Comparison of ENCODE assay signal across 22 cellular contexts in genomic region chr4:100302061-100303026, GRCh38.
DNase-seq lines count a peak whose midpoint lies in the region; ATAC-seq and TF ChIP-seq lines count a peak whose summit lies in the region.
"Had no signal": no experiment of that assay in that cellular context is flagged by ENCODE, and none has a peak within 500 bp of the region (broad histone marks: within the 10 kb centered on the region; RNA-seq: fewer than 3 reads in every experiment).

No MANE protein-coding gene starts in this region.

- H3K9me3 ChIP-seq in right cardiac atrium (ENCODE audit: control insufficient read depth, low read length), result no peaks in the 10 kb centered on the region
- no peaks in the 10 kb centered on the region for H3K9me3 ChIP-seq in body of pancreas
- H3K9me3 ChIP-seq: Peyer's patch had no signal

- H3K27ac ChIP-seq in right cardiac atrium (ENCODE audit: low read length) (no peak overlapping the region), body of pancreas (no peak overlapping the region)
- H3K27ac ChIP-seq: 22Rv1, GM23248, Peyer's patch had no signal

- H3K4me1 ChIP-seq in right cardiac atrium (ENCODE audit: control insufficient read depth, insufficient read depth, low read length) (no peaks in the 10 kb centered on the region), body of pancreas (no peaks in the 10 kb centered on the region)
- H3K4me1 ChIP-seq: Peyer's patch had no signal

- H3K4me3 Mint-ChIP-seq in chondrocyte (ENCODE audit: unreplicated experiment) (no peak overlapping the region), nephron (no peak overlapping the region)
- H3K4me3 Mint-ChIP-seq: B cell had no signal

- DNase-seq in right cardiac atrium (peak in 2 of 3 donors; percentile 22 to 25), Right ventricle myocardium superior (no peak), chondrocyte (ENCODE audit: low spot score) (no peak), kidney tubule cell (ENCODE audit: low spot score) (no peak), body of pancreas (no peak), NCI-H748 treated with DMSO at 0.1 percent for 48 hours (lab: John Stamatoyannopoulos, UW) (no peak), middle frontal gyrus (ENCODE audit: extremely low spot score, low spot score) (no peak)
- DNase-seq: COR-L47, DMS 273 treated with DMSO at 0.1 percent for 48 hours, DND-41, GM23248, HCEC 1CT, KG1, NCI-H1436, NCI-H2029 treated with DMSO at 0.1 percent for 48 hours, NCI-H2171, NCI-H446, NCI-H69, Peyer's patch had no signal

- no peaks in the 10 kb centered on the region for H3K27me3 Mint-ChIP-seq in chondrocyte (ENCODE audit: low read depth)
- H3K27me3 Mint-ChIP-seq in nephron (ENCODE audit: low read depth), result no peaks in the 10 kb centered on the region

- intact Hi-C loops in right cardiac atrium (cut with DNase I) (no loop called here), Right ventricle myocardium superior (cut with DNase I) (no loop called here), body of pancreas (cut with DNase I) (no loop called here)

- no peaks in the 10 kb centered on the region for H3K36me3 Mint-ChIP-seq in chondrocyte (ENCODE audit: low read depth)
- no peaks in the 10 kb centered on the region for H3K36me3 Mint-ChIP-seq in nephron (ENCODE audit: low read depth)

- no peaks in the 10 kb centered on the region for H3K27me3 ChIP-seq in right cardiac atrium (ENCODE audit: control insufficient read depth, insufficient read depth)
- H3K27me3 ChIP-seq in body of pancreas, result no peaks in the 10 kb centered on the region
- H3K27me3 ChIP-seq: Peyer's patch had no signal

- TF ChIP-seq CTCF in chondrocyte (IDR thresholded peaks at IDR 0.05), result no peak
- TF ChIP-seq CTCF in nephron (IDR thresholded peaks at IDR 0.05; ENCODE audit: unreplicated experiment in 3 of 3), result no peak
- no peak for TF ChIP-seq CTCF in body of pancreas (IDR thresholded peaks at IDR 0.05)

- no peak overlapping the region for H3K4me3 ChIP-seq in right cardiac atrium (ENCODE audit: low read length)
- H3K4me3 ChIP-seq in body of pancreas, result no peak overlapping the region
- H3K4me3 ChIP-seq: GM23248, Peyer's patch had no signal

- ATAC-seq in right cardiac atrium (no peak), Right ventricle myocardium superior (ENCODE audit: poor library complexity) (no peak), body of pancreas (no peak)

- no peaks in the 10 kb centered on the region for H3K36me3 ChIP-seq in body of pancreas (replicated peaks in 1 of 2; ENCODE audit: insufficient read depth in 1 of 2, low read depth in 2 of 2)
- H3K36me3 ChIP-seq: Peyer's patch had no signal

- WGBS in right cardiac atrium, result 82% methylated on average over 9 of the region's 9 CpGs
- WGBS in body of pancreas, 2 donors, result 82 to 84% methylated on average over 9 of the region's 9 CpGs

- H3K4me1 Mint-ChIP-seq in chondrocyte (ENCODE audit: low read depth) (peaks cover 29% of the 10 kb centered on the region), nephron (peaks cover 17% of the 10 kb centered on the region)
- H3K4me1 Mint-ChIP-seq: B cell had no signal

- H3K9me3 Mint-ChIP-seq in chondrocyte (ENCODE audit: low read depth), result no peaks in the 10 kb centered on the region
- no peaks in the 10 kb centered on the region for H3K9me3 Mint-ChIP-seq in nephron

- H3K27ac Mint-ChIP-seq in chondrocyte (ENCODE audit: unreplicated experiment), result peak overlapping the region; percentile 60
- H3K27ac Mint-ChIP-seq in nephron, result peak overlapping the region in 2 of 3 experiments; percentile 8 to 50
- H3K27ac Mint-ChIP-seq: B cell had no signal

- TF ChIP-seq POLR2A in body of pancreas (IDR thresholded peaks at IDR 0.05), result no peak

Comparison
In these comparisons a context has a peak if more than half of its experiments do, and no peak if none do; other contexts are left out.
1. DNase-seq: peak in right cardiac atrium (2 of 3); none in Right ventricle myocardium superior (single experiment), chondrocyte (single experiment), kidney tubule cell (single experiment), body of pancreas (0 of 4), NCI-H748 treated with DMSO at 0.1 percent for 48 hours (single experiment) and middle frontal gyrus (single experiment).